20 cellular contexts compared by ENCODE assay signal in the genomic region with DNA sequence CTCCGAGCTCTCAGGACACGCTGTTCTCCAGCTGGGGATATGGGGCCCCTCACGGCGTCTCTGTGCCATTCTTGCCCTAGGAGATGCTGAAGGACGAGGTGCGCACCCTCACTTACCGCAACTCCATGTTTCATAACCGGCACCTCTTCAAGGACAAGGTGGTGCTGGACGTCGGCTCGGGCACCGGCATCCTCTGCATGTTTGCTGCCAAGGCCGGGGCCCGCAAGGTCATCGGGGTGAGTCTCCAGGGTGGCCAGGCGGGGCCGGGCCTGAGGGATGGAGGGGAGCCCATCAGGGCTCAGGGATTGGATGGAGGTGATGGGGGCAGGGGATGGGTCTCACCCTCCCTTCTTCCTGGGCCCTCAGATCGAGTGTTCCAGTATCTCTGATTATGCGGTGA. TPM values are rescaled to one million over a fixed set of nuclear protein-coding genes. Genes with fewer than 3 reads are reported as not detected.
DNase-seq lines count a peak whose midpoint lies in the region; ATAC-seq, FAIRE-seq and TF ChIP-seq lines count a peak whose summit lies in the region.
"Had no signal": no experiment of that assay in that cellular context is flagged by ENCODE, and none has a peak within 500 bp of the region (broad histone marks: within the 10 kb centered on the region; RNA-seq: fewer than 3 reads in every experiment).

No MANE protein-coding gene starts in this region.

- DNase-seq in A549 (ENCODE audit: low read depth in 1 of 2, low spot score in 1 of 2) (no peak), trophoblast cell (no peak), midbrain (lab: John Stamatoyannopoulos, UW) (no peak)
- DNase-seq: COR-L47, KBM-7, NCI-H1417, NCI-H2029, NCI-H2171, NCI-H446, NCI-H69, SIG-M5 had no signal

- POLR2A ChIA-PET in A549 (lab: Yijun Ruan, JAX) = no interaction called here

- no peak for TF ChIP-seq EP300 in A549 (IDR thresholded peaks at IDR 0.05)

- no peak for TF ChIP-seq POLR2A in A549 (IDR thresholded peaks at IDR 0.05; ENCODE audit: low read length)

- no peak overlapping the region for H4K91ac ChIP-seq in trophoblast cell (ENCODE audit: low read depth, low read length)

- H3K36me3 ChIP-seq in OCI-LY3 (replicated peaks; ENCODE audit: low read depth, low read length) (peaks cover 58% of the 10 kb centered on the region), trophoblast cell (ENCODE audit: control insufficient read depth in 1 of 2, insufficient read depth in 2 of 2, low read length in 2 of 2) (peaks cover 52 to 53% of the 10 kb centered on the region in 2 experiments)

- peak overlapping the region; percentile 1 for H3K18ac ChIP-seq in trophoblast cell (ENCODE audit: low read length)

- H3K27ac ChIP-seq in A549 (no peak overlapping the region), OCI-LY3 (ENCODE audit: low read length) (peak overlapping the region; percentile 79), angular gyrus (ENCODE audit: low read depth, low read length) (peak overlapping the region; percentile 35), trophoblast cell (ENCODE audit: low read depth, low read length) (no peak overlapping the region)
- H3K27ac ChIP-seq: HL-60 had no signal

- H3K4me3 ChIP-seq in A549 = no peak overlapping the region
- peak overlapping the region; percentile 36 for H3K4me3 ChIP-seq in OCI-LY3 (ENCODE audit: low read length)
- H3K4me3 ChIP-seq in trophoblast cell (ENCODE audit: low read depth, low read length) = peak overlapping the region; percentile 30

- no peak overlapping the region for H2BK5ac ChIP-seq in trophoblast cell (ENCODE audit: low read depth, low read length, poor library complexity)

- H2BK12ac ChIP-seq in trophoblast cell (ENCODE audit: low read length) = no peak overlapping the region

- H3K27me3 ChIP-seq in OCI-LY3 (ENCODE audit: low read depth, low read length) (no peaks in the 10 kb centered on the region), trophoblast cell (ENCODE audit: insufficient read depth, low read length) (no peaks in the 10 kb centered on the region)

- no peak overlapping the region for H3K14ac ChIP-seq in trophoblast cell (ENCODE audit: low read length)

- no peak overlapping the region for H4K8ac ChIP-seq in trophoblast cell (ENCODE audit: low read depth, low read length)

- no peak for FAIRE-seq in A549 (lab: Jason Lieb, UNC)
- FAIRE-seq: GM12892, H54, HTR-8/SVneo had no signal

- no peak overlapping the region for H4K12ac ChIP-seq in trophoblast cell (ENCODE audit: low read depth, low read length)

- no peak for TF ChIP-seq RAD21 in A549 (conservative IDR thresholded peaks at IDR 0.05 in 1 of 2, IDR thresholded peaks at IDR 0.05 in 1 of 2)

- no peak for TF ChIP-seq CTCF in A549 (IDR thresholded peaks at IDR 0.05)
- TF ChIP-seq CTCF in OCI-LY3 (IDR thresholded peaks at IDR 0.05; ENCODE audit: low read depth, low read length) = no peak

- H3K23ac ChIP-seq in trophoblast cell (ENCODE audit: low read length) = no peak overlapping the region

- no peaks in the 10 kb centered on the region for H3K9me3 ChIP-seq in A549
- no peaks in the 10 kb centered on the region for H3K9me3 ChIP-seq in OCI-LY3 (ENCODE audit: insufficient read depth, low read length)
- peaks cover 2% of the 10 kb centered on the region for H3K9me3 ChIP-seq in trophoblast cell (ENCODE audit: insufficient read depth, low read depth, low read length)

- peaks cover 12% of the 10 kb centered on the region for H3K79me1 ChIP-seq in trophoblast cell (ENCODE audit: low read length)

- H2AFZ ChIP-seq in OCI-LY3 (ENCODE audit: low read depth, low read length) (no peak overlapping the region), trophoblast cell (ENCODE audit: insufficient read depth, low read length, poor library complexity) (no peak overlapping the region)

- H2AK5ac ChIP-seq in trophoblast cell (ENCODE audit: low read length) = no peak overlapping the region

- CTCF ChIA-PET in A549 (lab: Yijun Ruan, JAX) = interaction anchor here (1.1 to 16.7 kb wide), 15 partner anchors 10 to 188 kb away, joined by 3 to 326 read pairs (median 6); a partner anchor contains a TSS

- no peak overlapping the region for H3K4me2 ChIP-seq in A549
- H3K4me2 ChIP-seq in OCI-LY3 (ENCODE audit: low read length) = peak overlapping the region; percentile 58
- no peak overlapping the region for H3K4me2 ChIP-seq in trophoblast cell (ENCODE audit: low read length)

- H4K20me1 ChIP-seq in OCI-LY3 (ENCODE audit: insufficient read depth, low read length) = peaks cover 74% of the 10 kb centered on the region

- WGBS in A549 (ENCODE audit: missing lambda C conversion rate) = 89% methylated on average over 19 of the region's 19 CpGs
- no CpG with 5 or more reads among the region's 19 CpGs for WGBS in trophoblast cell (ENCODE audit: extremely low coverage, insufficient coverage, insufficient read length)

- peak overlapping the region; percentile 24 for H3K4ac ChIP-seq in trophoblast cell (ENCODE audit: low read depth, low read length)

- H3K79me2 ChIP-seq in OCI-LY3 (ENCODE audit: low read length) = peaks cover 87% of the 10 kb centered on the region
- peaks cover 27% of the 10 kb centered on the region for H3K79me2 ChIP-seq in trophoblast cell (ENCODE audit: control insufficient read depth, insufficient read depth, low read length, poor library complexity)

- ATAC-seq in A549 = no peak
- ATAC-seq in HG02610 (IDR thresholded peaks at IDR 0.05; ENCODE audit: unreplicated experiment) = no peak
- no peak for ATAC-seq in HG03135 (IDR thresholded peaks at IDR 0.05; ENCODE audit: unreplicated experiment)

- H2BK120ac ChIP-seq in trophoblast cell (ENCODE audit: insufficient read depth, low read length, poor library complexity) = no peak overlapping the region

- H3K9ac ChIP-seq in OCI-LY3 (ENCODE audit: low read length) (peak overlapping the region; percentile 30; the same call in 1 of the 2 replicates), trophoblast cell (ENCODE audit: low read length) (no peak overlapping the region)

- peaks cover 32% of the 10 kb centered on the region for H3K4me1 ChIP-seq in A549
- H3K4me1 ChIP-seq in OCI-LY3 (ENCODE audit: low read length) = peaks cover 40% of the 10 kb centered on the region
- H3K4me1 ChIP-seq in trophoblast cell (ENCODE audit: control insufficient read depth in 1 of 2, insufficient read depth in 2 of 2, low read length in 2 of 2) = peaks cover 13% of the 10 kb centered on the region in 2 experiments

TF ChIP-seq in A549, 52 proteins besides CTCF, POLR2A, EP300 and RAD21 (continues in another document):
- 0 out of 2 replicates have a peak, but pooled peaks have one; percentile 68 for TF ChIP-seq POLR2AphosphoS2 (conservative IDR thresholded peaks at IDR 0.05; ENCODE audit: low read length)

RNA-seq across cellular contexts. Expression of a gene that starts 4.8 kb away (rescaled TPM):
- polyA plus RNA-seq in A549 (2011; rRNA removed) (440 and 504 TPM in 2 replicates), A549 (2017; fragmentation: RNase III; extraction: RNeasy Plus Mini Kit Qiagen cat#74134 plus additional on column Dnase treatment) (488 to 516 TPM (median 500 TPM) in 3 replicates)
- polyA plus RNA-seq in A549 (2012; cell fraction: cytosol; rRNA removed) = 1,179 and 1,259 TPM in 2 replicates
- polyA plus RNA-seq in A549 (2012; cell fraction: nucleus; rRNA removed) = 1,370 and 1,606 TPM in 2 replicates
- 965 and 1,007 TPM in 2 replicates for polyA minus RNA-seq in A549 (2011; rRNA and poly(A)+ RNA removed)
- 149 and 153 TPM in 2 replicates for polyA plus RNA-seq in trophoblast cell (2013)

RNA-seq across cellular contexts. Expression of a gene that starts 7.6 kb away (rescaled TPM):
- polyA plus RNA-seq in A549 (2011; rRNA removed) (2.0 and 2.9 TPM in 2 replicates), A549 (2017; fragmentation: RNase III; extraction: RNeasy Plus Mini Kit Qiagen cat#74134 plus additional on column Dnase treatment) (4.3 to 4.5 TPM (median 4.4 TPM) in 3 replicates)
- polyA plus RNA-seq in A549 (2012; cell fraction: cytosol; rRNA removed) = 8.7 and 12.1 TPM in 2 replicates
- 136 and 166 TPM in 2 replicates for polyA plus RNA-seq in A549 (2012; cell fraction: nucleus; rRNA removed)
- polyA minus RNA-seq in A549 (2011; rRNA and poly(A)+ RNA removed) = 1.4 and 1.5 TPM in 2 replicates
- 0.67 and 0.86 TPM in 2 replicates for polyA plus RNA-seq in trophoblast cell (2013)
- polyA plus RNA-seq: CD14-positive monocyte had no signal

RNA-seq across cellular contexts. Expression of a gene that starts 9.1 kb away (rescaled TPM):
- polyA plus RNA-seq in A549 (2011; rRNA removed) (8.2 and 8.5 TPM in 2 replicates), A549 (2017; fragmentation: RNase III; extraction: RNeasy Plus Mini Kit Qiagen cat#74134 plus additional on column Dnase treatment) (13.7 to 17.1 TPM (median 15.4 TPM) in 3 replicates)
- 15.6 and 16.1 TPM in 2 replicates for polyA plus RNA-seq in A549 (2012; cell fraction: cytosol; rRNA removed)
- polyA plus RNA-seq in A549 (2012; cell fraction: nucleus; rRNA removed) = 7.5 and 8.5 TPM in 2 replicates
- 2.5 and 3.5 TPM in 2 replicates for polyA minus RNA-seq in A549 (2011; rRNA and poly(A)+ RNA removed)
- 8.9 and 10.1 TPM in 2 replicates for polyA plus RNA-seq in trophoblast cell (2013)
- polyA plus RNA-seq: CD14-positive monocyte had no signal

RNA-seq across cellular contexts. Expression of a gene that starts 16.1 kb away (rescaled TPM):
- polyA plus RNA-seq in A549 (2011; rRNA removed) = 26.6 and 29.2 TPM in 2 replicates
- 108 and 134 TPM in 2 replicates for polyA plus RNA-seq in A549 (2012; cell fraction: cytosol; rRNA removed)
- polyA plus RNA-seq in A549 (2012; cell fraction: nucleus; rRNA removed) = 106 and 112 TPM in 2 replicates
- polyA plus RNA-seq in A549 (2017; fragmentation: RNase III; extraction: RNeasy Plus Mini Kit Qiagen cat#74134 plus additional on column Dnase treatment) = 47.8 to 53.0 TPM (median 48.6 TPM) in 3 replicates
- 10.0 and 18.9 TPM in 2 replicates for polyA minus RNA-seq in A549 (2011; rRNA and poly(A)+ RNA removed)
- polyA plus RNA-seq in trophoblast cell (2013) = 131 and 139 TPM in 2 replicates

RNA-seq across cellular contexts. Expression of a gene that starts 16.2 kb away (rescaled TPM):
- polyA plus RNA-seq in A549 (2011; rRNA removed) = 54.0 and 68.6 TPM in 2 replicates
- polyA plus RNA-seq in A549 (2012; cell fraction: cytosol; rRNA removed) = 167 and 169 TPM in 2 replicates
- 340 and 393 TPM in 2 replicates for polyA plus RNA-seq in A549 (2012; cell fraction: nucleus; rRNA removed)
- 88.5 to 114 TPM (median 103 TPM) in 3 replicates for polyA plus RNA-seq in A549 (2017; fragmentation: RNase III; extraction: RNeasy Plus Mini Kit Qiagen cat#74134 plus additional on column Dnase treatment)
- polyA minus RNA-seq in A549 (2011; rRNA and poly(A)+ RNA removed) = 54.0 and 55.5 TPM in 2 replicates
- 92.5 and 102 TPM in 2 replicates for polyA plus RNA-seq in trophoblast cell (2013)

Comparison
In these comparisons a context has a peak if more than half of its experiments do, and no peak if none do; other contexts are left out.
1. H3K27ac ChIP-seq: peak in OCI-LY3 (single experiment) and angular gyrus (single experiment); none in A549 (0 of 2) and trophoblast cell (single experiment).